In genomic region chr5:39604491-39604890, GRCh38 we compare ENCODE assay signal across 18 cellular contexts.
"Had no signal": no experiment of that assay in that cellular context is flagged by ENCODE, and none has a peak within 500 bp of the region (broad histone marks: within the 10 kb centered on the region; RNA-seq: fewer than 3 reads in every experiment).

No MANE protein-coding gene starts in this region.

- H3K4me3 ChIP-seq: body of pancreas, heart left ventricle, tibial nerve, vagina had no signal

- H3K27me3 ChIP-seq: body of pancreas, foreskin keratinocyte, heart left ventricle, neutrophil, tibial nerve, vagina had no signal

- H3K27ac Mint-ChIP-seq: activated naive CD4-positive, alpha-beta T cell treated with anti-CD3 and anti-CD28 coated beads for 36 hours; activated T-helper 17 cell treated with anti-CD3 and anti-CD28 coated beads, Interleukin-2, amount 50 U/mL, for 72 hours; endodermal cell; naive thymus-derived CD4-positive, alpha-beta T cell; progenitor cell of endocrine pancreas; stimulated activated naive B cell treated with anti-CD40 and anti-IgM and Interleukin-4, amounts not matched to agents 10 μg/mL and 1 μg/mL and 100 μg/mL, for 72 hours had no signal

- H3K9me3 Mint-ChIP-seq: activated naive CD4-positive, alpha-beta T cell treated with anti-CD3 and anti-CD28 coated beads for 36 hours; activated T-helper 17 cell treated with anti-CD3 and anti-CD28 coated beads, Interleukin-2, amount 50 U/mL, for 72 hours had no signal

- H3K4me3 Mint-ChIP-seq: activated naive CD4-positive, alpha-beta T cell treated with anti-CD3 and anti-CD28 coated beads for 36 hours; activated T-helper 17 cell treated with anti-CD3 and anti-CD28 coated beads, Interleukin-2, amount 50 U/mL, for 72 hours; endodermal cell; naive thymus-derived CD4-positive, alpha-beta T cell; stimulated activated naive B cell treated with anti-CD40 and anti-IgM and Interleukin-4, amounts not matched to agents 10 μg/mL and 1 μg/mL and 100 μg/mL, for 72 hours had no signal

- H3K9me3 ChIP-seq: body of pancreas, heart left ventricle, neutrophil, tibial nerve, vagina had no signal

- H3K27me3 Mint-ChIP-seq: progenitor cell of endocrine pancreas had no signal

- H3K36me3 Mint-ChIP-seq: naive thymus-derived CD4-positive, alpha-beta T cell; stimulated activated naive B cell treated with anti-CD40 and anti-IgM and Interleukin-4, amounts not matched to agents 10 μg/mL and 1 μg/mL and 100 μg/mL, for 72 hours had no signal

- H3K4me1 ChIP-seq: body of pancreas, foreskin keratinocyte, heart left ventricle, vagina had no signal

- H3K27ac ChIP-seq: body of pancreas, foreskin keratinocyte, heart left ventricle, neutrophil, tibial nerve, vagina had no signal

- H3K36me3 ChIP-seq: heart left ventricle, neutrophil, tibial nerve, vagina had no signal

- FAIRE-seq: islet of Langerhans had no signal

- H3K4me1 Mint-ChIP-seq: activated T-helper 17 cell treated with anti-CD3 and anti-CD28 coated beads, Interleukin-2, amount 50 U/mL, for 72 hours; naive thymus-derived CD4-positive, alpha-beta T cell had no signal

- DNase-seq: activated CD4-positive, alpha-beta T cell treated with anti-CD3 and anti-CD28 coated beads for 4 hours; activated naive CD4-positive, alpha-beta T cell treated with anti-CD3 and anti-CD28 coated beads for 36 hours; activated T-cell treated with anti-CD3 and anti-CD28 coated beads for 4 hours; body of pancreas; endodermal cell; foreskin keratinocyte; heart left ventricle; naive thymus-derived CD4-positive, alpha-beta T cell; right cardiac atrium; stimulated activated CD4-positive, alpha-beta T cell treated with anti-CD3 and anti-CD28 coated beads, Interleukin-2, amount 100 ng/mL, for 24 hours; stimulated activated naive B cell treated with anti-CD40 and anti-IgM and Interleukin-4, amounts not matched to agents 10 μg/mL and 1 μg/mL and 100 μg/mL, for 72 hours; T-helper 1 cell had no signal
